8 cellular contexts compared by ENCODE assay signal in the genomic region with DNA sequence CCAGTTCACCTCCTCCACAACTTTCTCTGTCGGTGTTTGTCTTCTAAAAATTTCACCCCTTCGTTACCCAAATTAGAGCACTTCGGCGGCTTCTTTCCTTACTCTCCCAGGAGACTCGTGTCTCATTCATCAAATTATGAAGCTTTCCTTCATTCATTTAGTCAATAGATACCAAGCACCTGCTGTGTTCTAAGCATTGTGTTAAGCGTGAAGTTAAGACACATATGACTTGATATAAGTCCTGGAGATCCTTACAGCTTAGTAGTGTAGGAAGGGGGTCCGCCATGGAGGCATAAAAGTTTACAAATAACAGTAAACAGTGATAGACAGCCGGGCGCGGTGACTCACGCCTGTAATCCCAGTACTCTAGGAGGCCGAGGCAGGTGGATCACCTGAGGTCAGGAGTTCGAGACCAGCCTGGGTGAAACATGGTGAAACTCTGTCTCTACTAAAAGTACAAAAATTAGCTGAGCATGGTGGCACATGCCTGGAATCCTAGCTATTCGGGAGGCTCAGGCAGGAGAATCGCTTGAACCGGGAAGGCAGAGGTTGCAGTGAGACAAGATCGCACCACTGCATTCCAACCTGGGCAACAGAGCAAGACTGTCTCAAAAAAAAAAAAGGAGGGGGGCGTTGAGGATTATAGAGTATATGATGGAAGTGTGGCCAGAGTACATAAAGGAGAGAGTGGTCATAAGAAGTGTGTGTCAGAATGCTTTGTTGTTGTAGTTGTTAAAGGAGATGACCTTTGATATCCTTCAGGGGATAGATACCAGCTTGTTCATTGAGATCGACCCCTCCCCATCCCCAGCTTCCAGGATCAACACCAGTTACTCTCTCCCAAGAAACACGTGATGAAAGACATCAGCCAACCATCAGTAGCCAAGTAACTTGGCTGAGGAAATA. TPM values are rescaled to one million over a fixed set of nuclear protein-coding genes. Genes with fewer than 3 reads are reported as not detected.
A peak's percentile ranks its signal among the peaks of the same experiment; 100 is the strongest.
DNase-seq lines count a peak whose midpoint lies in the region; ATAC-seq lines count a peak whose summit lies in the region.

No MANE protein-coding gene starts in this region.

- peaks cover 3% of the 10 kb centered on the region for H3K27me3 Mint-ChIP-seq in activated CD4-positive, alpha-beta memory T cell treated with anti-CD3 and anti-CD28 coated beads, Interleukin-2, amount 10 ng/mL, durations not matched to agents 7 days and 5 days
- no peaks in the 10 kb centered on the region for H3K27me3 Mint-ChIP-seq in stimulated activated naive B cell treated with anti-CD40 and anti-IgM and Interleukin-4, amounts not matched to agents 10 μg/mL and 1 μg/mL and 100 μg/mL, for 72 hours

- H3K9me3 Mint-ChIP-seq in activated CD4-positive, alpha-beta memory T cell treated with anti-CD3 and anti-CD28 coated beads, Interleukin-2, amount 10 ng/mL, durations not matched to agents 7 days and 5 days = no peaks in the 10 kb centered on the region
- no peaks in the 10 kb centered on the region for H3K9me3 Mint-ChIP-seq in stimulated activated naive B cell treated with anti-CD40 and anti-IgM and Interleukin-4, amounts not matched to agents 10 μg/mL and 1 μg/mL and 100 μg/mL, for 72 hours

- intact Hi-C loops in right cardiac atrium (cut with DNase I) = no loop called here

- peak overlapping the region; percentile 25 for H3K27ac ChIP-seq in right cardiac atrium (ENCODE audit: low read length)

- H3K4me3 ChIP-seq in right cardiac atrium (ENCODE audit: low read length) = peak overlapping the region; percentile 43

- 43% methylated on average over 19 of the region's 20 CpGs for WGBS in right cardiac atrium

- peak overlapping the region; percentile 84 for H3K27ac Mint-ChIP-seq in activated CD4-positive, alpha-beta memory T cell treated with anti-CD3 and anti-CD28 coated beads, Interleukin-2, amount 10 ng/mL, durations not matched to agents 7 days and 5 days
- peak overlapping the region; percentile 94 for H3K27ac Mint-ChIP-seq in stimulated activated naive B cell treated with anti-CD40 and anti-IgM and Interleukin-4, amounts not matched to agents 10 μg/mL and 1 μg/mL and 100 μg/mL, for 72 hours

- no peaks in the 10 kb centered on the region for H3K27me3 ChIP-seq in right cardiac atrium (ENCODE audit: control insufficient read depth, insufficient read depth)

- peak overlapping the region; percentile 90 for H3K4me3 Mint-ChIP-seq in activated CD4-positive, alpha-beta memory T cell treated with anti-CD3 and anti-CD28 coated beads, Interleukin-2, amount 10 ng/mL, durations not matched to agents 7 days and 5 days
- H3K4me3 Mint-ChIP-seq in stimulated activated naive B cell treated with anti-CD40 and anti-IgM and Interleukin-4, amounts not matched to agents 10 μg/mL and 1 μg/mL and 100 μg/mL, for 72 hours = peak overlapping the region; percentile 84 to 91

- peaks cover 11% of the 10 kb centered on the region for H3K36me3 Mint-ChIP-seq in activated CD4-positive, alpha-beta memory T cell treated with anti-CD3 and anti-CD28 coated beads, Interleukin-2, amount 10 ng/mL, durations not matched to agents 7 days and 5 days (ENCODE audit: low read depth)
- peaks cover 3 to 15% of the 10 kb centered on the region in 2 donors for H3K36me3 Mint-ChIP-seq in stimulated activated naive B cell treated with anti-CD40 and anti-IgM and Interleukin-4, amounts not matched to agents 10 μg/mL and 1 μg/mL and 100 μg/mL, for 72 hours

- H3K4me1 ChIP-seq in right cardiac atrium (ENCODE audit: control insufficient read depth, insufficient read depth, low read length) = peaks cover 4% of the 10 kb centered on the region

- POLR2A ChIA-PET in activated CD4-positive, alpha-beta memory T cell treated with anti-CD3 and anti-CD28 coated beads, Interleukin-2, amount 10 ng/mL, durations not matched to agents 7 days and 5 days (lab: Charles Lee) = interaction anchor here (0.7 to 2.0 kb wide), 13 partner anchors 7 to 1708 kb away, joined by 3 to 12 read pairs (median 4); partner anchors contain the start of genes IVD, KNL1, RAD51 and TMEM87A

- CTCF ChIA-PET in activated CD4-positive, alpha-beta memory T cell treated with anti-CD3 and anti-CD28 coated beads, Interleukin-2, amount 10 ng/mL, durations not matched to agents 7 days and 5 days (lab: Charles Lee) = interaction anchor here (0.7 to 4.1 kb wide), 12 partner anchors 13 to 242 kb away, joined by 3 to 24 read pairs (median 4); partner anchors contain the start of genes BAHD1, INAFM2, KNL1 and RAD51

- ATAC-seq in right cardiac atrium (no peak), HG02763 (IDR thresholded peaks at IDR 0.05; ENCODE audit: unreplicated experiment) (no peak)
- ATAC-seq in stimulated activated naive B cell treated with anti-CD40 and anti-IgM and Interleukin-4, amounts not matched to agents 10 μg/mL and 1 μg/mL and 100 μg/mL, for 72 hours (replicated peaks) = no peak

- H3K9me3 ChIP-seq in right cardiac atrium (ENCODE audit: control insufficient read depth, low read length) = no peaks in the 10 kb centered on the region

- DNase-seq in NCI-H2171 (lab: John Stamatoyannopoulos, UW) = peak; percentile 27
- DNase-seq in NCI-H2171 treated with DMSO at 0.1 percent for 48 hours (lab: John Stamatoyannopoulos, UW) = no peak
- DNase-seq in activated CD4-positive, alpha-beta memory T cell treated with anti-CD3 and anti-CD28 coated beads, Interleukin-2, amount 10 ng/mL, durations not matched to agents 7 days and 5 days = no peak
- peak in 1 of 3 donors; percentile 55 for DNase-seq in right cardiac atrium
- DNase-seq in stimulated activated naive B cell treated with anti-CD40 and anti-IgM and Interleukin-4, amounts not matched to agents 10 μg/mL and 1 μg/mL and 100 μg/mL, for 72 hours = no peak
- no peak for DNase-seq in GF-D8 (lab: John Stamatoyannopoulos, UW)
- DNase-seq in MV-4-11 (lab: John Stamatoyannopoulos, UW) = no peak

- H3K4me1 Mint-ChIP-seq in activated CD4-positive, alpha-beta memory T cell treated with anti-CD3 and anti-CD28 coated beads, Interleukin-2, amount 10 ng/mL, durations not matched to agents 7 days and 5 days = peaks cover 56% of the 10 kb centered on the region
- peaks cover 29 to 53% of the 10 kb centered on the region in 2 donors for H3K4me1 Mint-ChIP-seq in stimulated activated naive B cell treated with anti-CD40 and anti-IgM and Interleukin-4, amounts not matched to agents 10 μg/mL and 1 μg/mL and 100 μg/mL, for 72 hours

RNA-seq across cellular contexts. Expression of gene CCDC32, which starts 0.7 kb away (rescaled TPM):
- 10 to 100 TPM; 33.2 to 33.7 TPM for total RNA-seq in activated CD4-positive, alpha-beta memory T cell treated with anti-CD3 and anti-CD28 coated beads, Interleukin-2, amount 10 ng/mL, durations not matched to agents 7 days and 5 days
- total RNA-seq in right cardiac atrium = 10 to 100 TPM; 23.1 to 27.8 (median 24.7) TPM
- 33.7 TPM for polyA plus RNA-seq in right cardiac atrium

RNA-seq across cellular contexts. Expression of gene RPUSD2, which starts 3.5 kb away (rescaled TPM):
- total RNA-seq in activated CD4-positive, alpha-beta memory T cell treated with anti-CD3 and anti-CD28 coated beads, Interleukin-2, amount 10 ng/mL, durations not matched to agents 7 days and 5 days = 10 to 100 TPM; 11.1 to 11.9 TPM
- 1 to 10 TPM; 8.0 to 9.7 (median 9.0) TPM for total RNA-seq in right cardiac atrium
- 7.6 TPM for polyA plus RNA-seq in right cardiac atrium

RNA-seq across cellular contexts. Expression of gene KNL1, which starts 28.5 kb away (rescaled TPM):
- total RNA-seq in activated CD4-positive, alpha-beta memory T cell treated with anti-CD3 and anti-CD28 coated beads, Interleukin-2, amount 10 ng/mL, durations not matched to agents 7 days and 5 days = 10 to 100 TPM; 54.2 to 54.7 TPM
- 1 to 10 TPM in 1 of 4 donors, under 1 TPM in 3; 0.39 to 1.6 (median 0.50) TPM for total RNA-seq in right cardiac atrium
- 0.14 TPM for polyA plus RNA-seq in right cardiac atrium

Comparison
In these comparisons a context has a peak if more than half of its experiments do, and no peak if none do; other contexts are left out.
1. RNA of gene KNL1, which starts 28.5 kb away (total RNA-seq): 54.2 to 54.7 TPM in activated CD4-positive, alpha-beta memory T cell treated with anti-CD3 and anti-CD28 coated beads, Interleukin-2, amount 10 ng/mL, durations not matched to agents 7 days and 5 days; 0.39 to 1.6 TPM in right cardiac atrium; every median in the first group is over 10 times any median in the second.